Comparison of ENCODE assay signal across 10 cellular contexts in the genomic region with DNA sequence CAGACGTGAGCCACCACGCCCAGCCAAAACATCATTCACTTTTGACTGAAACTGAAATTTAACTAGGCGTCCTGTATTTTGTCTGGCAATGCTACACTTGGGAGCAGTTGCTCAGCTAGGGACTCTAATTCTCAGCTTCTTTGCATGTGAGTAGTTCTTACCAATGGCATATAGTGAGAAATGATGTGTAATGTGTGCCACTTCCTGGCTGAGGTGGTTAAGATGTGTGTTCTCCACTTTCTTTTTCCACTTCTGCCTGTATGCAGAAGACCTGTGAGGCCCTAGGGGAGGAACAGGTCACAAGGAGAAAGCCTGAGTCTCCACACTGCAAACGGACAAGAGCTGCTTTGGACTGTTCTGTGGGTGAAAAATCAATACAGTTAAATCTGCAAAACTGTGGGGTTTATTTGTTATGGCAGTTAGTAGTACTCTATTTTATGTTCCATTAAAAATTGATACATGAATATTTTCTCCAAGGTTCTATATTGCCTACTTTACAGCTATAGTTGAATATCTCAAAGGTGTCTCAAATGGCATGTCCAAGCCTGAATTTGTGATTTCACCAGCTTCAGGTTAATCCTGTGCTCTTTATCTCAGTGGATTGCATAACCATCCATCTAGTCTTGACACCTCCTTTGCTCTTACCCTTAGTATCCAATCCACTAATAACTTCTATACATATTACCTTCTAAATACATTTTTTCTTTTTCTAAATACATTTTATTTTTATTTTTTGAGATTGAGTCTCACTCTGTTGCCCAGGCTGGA. TPM values are rescaled to one million over a fixed set of nuclear protein-coding genes. Genes with fewer than 3 reads are reported as not detected.
A peak's percentile ranks its signal among the peaks of the same experiment; 100 is the strongest.
DNase-seq lines count a peak whose midpoint lies in the region; ATAC-seq and TF ChIP-seq lines count a peak whose summit lies in the region.
"Had no signal": no experiment of that assay in that cellular context is flagged by ENCODE, and none has a peak within 500 bp of the region (broad histone marks: within the 10 kb centered on the region; RNA-seq: fewer than 3 reads in every experiment).

No MANE protein-coding gene starts in this region.

- peaks cover 18% of the 10 kb centered on the region for H3K27me3 Mint-ChIP-seq in activated CD8-positive, alpha-beta T cell treated with anti-CD3 and anti-CD28 coated beads, Interleukin-2, amount 10 ng/mL, durations not matched to agents 7 days and 5 days (ENCODE audit: low read depth)
- H3K27me3 Mint-ChIP-seq in CD8-positive, alpha-beta T cell (ENCODE audit: low read depth), result no peaks in the 10 kb centered on the region

- H3K27ac ChIP-seq in CD8-positive, alpha-beta T cell (ENCODE audit: low read depth, low read length), result no peak overlapping the region

- H3K4me3 ChIP-seq in GM12865 (ENCODE audit: low read depth, low read length) (no peak overlapping the region), mucosa of descending colon (no peak overlapping the region)
- no peak overlapping the region for H3K4me3 ChIP-seq in CD8-positive, alpha-beta T cell (ENCODE audit: low read depth, low read length)

- POLR2A ChIA-PET in activated CD8-positive, alpha-beta T cell treated with anti-CD3 and anti-CD28 coated beads, Interleukin-2, amount 10 ng/mL, durations not matched to agents 7 days and 5 days (lab: Charles Lee), result interaction anchor here (0.7 kb wide), 1 partner anchor 88 kb away, joined by 3 read pairs; a partner anchor contains a TSS
- POLR2A ChIA-PET in CD8-positive, alpha-beta T cell (lab: Charles Lee), result no interaction called here

- no peaks in the 10 kb centered on the region for H3K9me3 ChIP-seq in mucosa of descending colon
- H3K9me3 ChIP-seq in CD8-positive, alpha-beta T cell (ENCODE audit: low read length), result no peaks in the 10 kb centered on the region

- H3K27ac Mint-ChIP-seq in activated CD8-positive, alpha-beta T cell treated with anti-CD3 and anti-CD28 coated beads, Interleukin-2, amount 10 ng/mL, durations not matched to agents 7 days and 5 days, result no peak overlapping the region
- no peak overlapping the region for H3K27ac Mint-ChIP-seq in CD8-positive, alpha-beta T cell

- DNase-seq in GM12865 (ENCODE audit: low read depth), result peak; percentile 69
- DNase-seq in activated CD8-positive, alpha-beta T cell treated with anti-CD3 and anti-CD28 coated beads, Interleukin-2, amount 10 ng/mL, durations not matched to agents 7 days and 5 days, result peak; percentile 35
- no peak for DNase-seq in mucosa of descending colon
- DNase-seq in CD8-positive, alpha-beta T cell, result no peak
- DNase-seq in NCI-H2227 (lab: John Stamatoyannopoulos, UW; ENCODE audit: unreplicated experiment), result no peak
- no peak for DNase-seq in SKM-1 (lab: John Stamatoyannopoulos, UW; ENCODE audit: unreplicated experiment)
- DNase-seq: C1 segment of cervical spinal cord had no signal

- no peaks in the 10 kb centered on the region for H3K36me3 Mint-ChIP-seq in activated CD8-positive, alpha-beta T cell treated with anti-CD3 and anti-CD28 coated beads, Interleukin-2, amount 10 ng/mL, durations not matched to agents 7 days and 5 days (ENCODE audit: low read depth)
- no peaks in the 10 kb centered on the region for H3K36me3 Mint-ChIP-seq in CD8-positive, alpha-beta T cell

- intact Hi-C loops in mucosa of descending colon (cut with DNase I, micrococcal nuclease), result loop anchor here (5.0 to 10.0 kb wide), 3 partner anchors 230 to 680 kb away; no protein-coding TSS in a partner anchor
- intact Hi-C loops in CD8-positive, alpha-beta T cell (cut with DNase I, micrococcal nuclease), result loop anchor here (10.0 kb wide), 2 partner anchors 680 to 1590 kb away; no protein-coding TSS in a partner anchor

- no peaks in the 10 kb centered on the region for H3K36me3 ChIP-seq in mucosa of descending colon (ENCODE audit: low read depth)
- no peaks in the 10 kb centered on the region for H3K36me3 ChIP-seq in CD8-positive, alpha-beta T cell (ENCODE audit: insufficient read depth, low read length)

- no peaks in the 10 kb centered on the region for H3K27me3 ChIP-seq in CD8-positive, alpha-beta T cell (ENCODE audit: insufficient read depth, low read length)

- H3K9me3 Mint-ChIP-seq in activated CD8-positive, alpha-beta T cell treated with anti-CD3 and anti-CD28 coated beads, Interleukin-2, amount 10 ng/mL, durations not matched to agents 7 days and 5 days (ENCODE audit: insufficient read depth), result no peaks in the 10 kb centered on the region
- peaks cover 3% of the 10 kb centered on the region for H3K9me3 Mint-ChIP-seq in CD8-positive, alpha-beta T cell

- CTCF ChIA-PET in activated CD8-positive, alpha-beta T cell treated with anti-CD3 and anti-CD28 coated beads, Interleukin-2, amount 10 ng/mL, durations not matched to agents 7 days and 5 days (lab: Charles Lee), result interaction anchor here (0.8 kb wide), 2 partner anchors 116 to 233 kb away, joined by 4 read pairs; no protein-coding TSS in a partner anchor
- CTCF ChIA-PET in CD8-positive, alpha-beta T cell (lab: Charles Lee), result no interaction called here

- H3K4me1 Mint-ChIP-seq in activated CD8-positive, alpha-beta T cell treated with anti-CD3 and anti-CD28 coated beads, Interleukin-2, amount 10 ng/mL, durations not matched to agents 7 days and 5 days (ENCODE audit: low read depth), result peaks cover 8% of the 10 kb centered on the region
- H3K4me1 Mint-ChIP-seq in CD8-positive, alpha-beta T cell (ENCODE audit: low read depth), result no peaks in the 10 kb centered on the region

- ATAC-seq in GM19395 (IDR thresholded peaks at IDR 0.05; ENCODE audit: unreplicated experiment), result peak; percentile 78
- ATAC-seq in HG02981 (IDR thresholded peaks at IDR 0.05; ENCODE audit: unreplicated experiment), result peak; percentile 87
- ATAC-seq in activated CD8-positive, alpha-beta T cell treated with anti-CD3 and anti-CD28 coated beads, Interleukin-2, amount 10 ng/mL, durations not matched to agents 7 days and 5 days, result peak; percentile 77
- ATAC-seq in mucosa of descending colon, result no peak
- no peak for ATAC-seq in CD8-positive, alpha-beta T cell
- ATAC-seq: Panc1 had no signal

- no peak overlapping the region for H3K4me3 Mint-ChIP-seq in activated CD8-positive, alpha-beta T cell treated with anti-CD3 and anti-CD28 coated beads, Interleukin-2, amount 10 ng/mL, durations not matched to agents 7 days and 5 days
- H3K4me3 Mint-ChIP-seq in CD8-positive, alpha-beta T cell, result no peak overlapping the region

- TF ChIP-seq CTCF in GM12865 (IDR thresholded peaks at IDR 0.05; ENCODE audit: insufficient read depth, low read depth, low read length, missing control alignments) (no peak), mucosa of descending colon (IDR thresholded peaks at IDR 0.05) (no peak)
- TF ChIP-seq CTCF in CD8-positive, alpha-beta T cell (IDR thresholded peaks at IDR 0.05), result no peak

- no peaks in the 10 kb centered on the region for H3K4me1 ChIP-seq in mucosa of descending colon (ENCODE audit: low read depth)
- no peaks in the 10 kb centered on the region for H3K4me1 ChIP-seq in CD8-positive, alpha-beta T cell (ENCODE audit: insufficient read depth, low read length)

RNA-seq across cellular contexts. Expression of a gene that starts 59.3 kb away (rescaled TPM):
- total RNA-seq in activated CD8-positive, alpha-beta T cell treated with anti-CD3 and anti-CD28 coated beads, Interleukin-2, amount 10 ng/mL, durations not matched to agents 7 days and 5 days, result 1 to 10 TPM; 2.6 to 3.0 TPM
- total RNA-seq in mucosa of descending colon, result 10 to 100 TPM; 16.5 to 37.8 (median 28.5) TPM
- total RNA-seq in CD8-positive, alpha-beta T cell, result 100 to 1,000 TPM; 126 to 129 TPM

Comparison
In these comparisons a context has a peak if more than half of its experiments do, and no peak if none do; other contexts are left out.
1. DNase-seq: peak in GM12865 (single experiment) and activated CD8-positive, alpha-beta T cell treated with anti-CD3 and anti-CD28 coated beads, Interleukin-2, amount 10 ng/mL, durations not matched to agents 7 days and 5 days (single experiment); none in mucosa of descending colon (0 of 3), CD8-positive, alpha-beta T cell (0 of 7), NCI-H2227 (single experiment) and SKM-1 (single experiment).
2. ATAC-seq: peak in GM19395 (single experiment), HG02981 (single experiment) and activated CD8-positive, alpha-beta T cell treated with anti-CD3 and anti-CD28 coated beads, Interleukin-2, amount 10 ng/mL, durations not matched to agents 7 days and 5 days (single experiment); none in mucosa of descending colon (single experiment) and CD8-positive, alpha-beta T cell (single experiment).
3. RNA of a gene that starts 59.3 kb away (total RNA-seq): 126 to 129 TPM in CD8-positive, alpha-beta T cell and 16.5 to 37.8 TPM in mucosa of descending colon; 2.6 to 3.0 TPM in activated CD8-positive, alpha-beta T cell treated with anti-CD3 and anti-CD28 coated beads, Interleukin-2, amount 10 ng/mL, durations not matched to agents 7 days and 5 days; every median in the first group is over 4 times any median in the second.